1 cellular context compared by ENCODE assay signal in genomic region chr11:104003491-104003890, GRCh38.
TF ChIP-seq lines count a peak whose summit lies in the region.

No MANE protein-coding gene starts in this region.

TF ChIP-seq in GM23338, 12 proteins besides CTCF, POLR2A, EP300 and RAD21 (continued from another document):
- TF ChIP-seq, protein P1, sequence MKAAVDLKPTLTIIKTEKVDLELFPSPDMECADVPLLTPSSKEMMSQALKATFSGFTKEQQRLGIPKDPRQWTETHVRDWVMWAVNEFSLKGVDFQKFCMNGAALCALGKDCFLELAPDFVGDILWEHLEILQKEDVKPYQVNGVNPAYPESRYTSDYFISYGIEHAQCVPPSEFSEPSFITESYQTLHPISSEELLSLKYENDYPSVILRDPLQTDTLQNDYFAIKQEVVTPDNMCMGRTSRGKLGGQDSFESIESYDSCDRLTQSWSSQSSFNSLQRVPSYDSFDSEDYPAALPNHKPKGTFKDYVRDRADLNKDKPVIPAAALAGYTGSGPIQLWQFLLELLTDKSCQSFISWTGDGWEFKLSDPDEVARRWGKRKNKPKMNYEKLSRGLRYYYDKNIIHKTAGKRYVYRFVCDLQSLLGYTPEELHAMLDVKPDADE (IDR thresholded peaks at IDR 0.05), result no peak
